In the genomic region with DNA sequence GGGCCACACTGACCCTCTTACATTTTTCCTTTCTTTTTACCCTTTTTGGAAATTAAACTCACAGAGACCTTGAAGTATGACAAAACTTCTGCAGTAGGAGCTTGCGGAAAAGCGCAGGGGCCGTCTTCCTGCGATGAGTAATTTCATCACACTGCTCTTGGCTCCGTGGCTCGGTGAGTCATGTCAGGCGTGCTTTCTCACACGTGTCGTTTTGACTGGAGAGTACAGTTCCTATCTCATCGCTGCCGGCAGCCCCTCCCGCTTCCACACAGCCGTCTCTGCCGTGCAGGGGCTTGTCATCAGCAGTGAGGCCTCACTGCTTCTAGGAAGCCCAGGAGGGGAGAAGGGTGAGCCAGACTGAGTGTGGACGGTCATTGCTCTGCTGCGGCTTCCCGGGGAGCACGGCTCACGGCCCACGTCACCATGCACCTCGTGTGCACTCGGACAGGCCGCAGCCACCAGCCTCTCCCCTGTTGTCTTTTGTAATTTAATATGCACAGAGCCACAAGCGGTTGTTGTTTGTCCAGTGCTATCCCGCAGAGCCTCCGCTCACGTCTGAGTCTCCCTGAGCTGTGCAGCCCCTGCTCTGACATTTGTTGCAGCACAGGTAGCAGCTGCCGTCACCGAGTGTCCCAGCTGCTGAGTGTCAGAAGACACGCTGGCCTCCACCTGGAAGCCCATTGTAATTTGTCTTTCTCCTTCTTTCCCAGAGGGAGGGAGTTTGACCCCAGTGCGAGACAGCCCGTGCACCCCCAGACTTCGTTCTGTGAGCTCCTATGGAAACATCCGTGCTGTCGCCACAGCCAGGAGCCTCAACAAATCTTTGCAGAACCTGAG, we compare ENCODE assay signal across 8 cellular contexts.
DNase-seq lines count a peak whose midpoint lies in the region; ATAC-seq and TF ChIP-seq lines count a peak whose summit lies in the region.

No MANE protein-coding gene starts in this region.

- intact Hi-C loops in left ventricle myocardium inferior (cut with micrococcal nuclease): no loop called here

- H3K4me3 Mint-ChIP-seq in activated naive CD4-positive, alpha-beta T cell treated with anti-CD3 and anti-CD28 coated beads, Interleukin-2, amount 50 U/mL, for 24 hours: peak overlapping the region; percentile 71

- H3K4me3 ChIP-seq in left ventricle myocardium inferior: peak overlapping the region; percentile 9

- H3K9me3 Mint-ChIP-seq in activated naive CD4-positive, alpha-beta T cell treated with anti-CD3 and anti-CD28 coated beads, Interleukin-2, amount 50 U/mL, for 24 hours: no peaks in the 10 kb centered on the region

- peak; percentile 63 for ATAC-seq in HG03457 (IDR thresholded peaks at IDR 0.05; ENCODE audit: unreplicated experiment)

- H3K27me3 ChIP-seq in left ventricle myocardium inferior (ENCODE audit: low read depth): no peaks in the 10 kb centered on the region

- peak overlapping the region; percentile 91 for H3K27ac Mint-ChIP-seq in activated naive CD4-positive, alpha-beta T cell treated with anti-CD3 and anti-CD28 coated beads, Interleukin-2, amount 50 U/mL, for 24 hours

- peaks cover 28% of the 10 kb centered on the region for H3K36me3 Mint-ChIP-seq in activated naive CD4-positive, alpha-beta T cell treated with anti-CD3 and anti-CD28 coated beads, Interleukin-2, amount 50 U/mL, for 24 hours

- peaks cover 30% of the 10 kb centered on the region for H3K36me3 ChIP-seq in left ventricle myocardium inferior

- no peak for TF ChIP-seq CTCF in left ventricle myocardium inferior (IDR thresholded peaks at IDR 0.05; ENCODE audit: borderline replicate concordance)

- peak; percentile 43 for TF ChIP-seq POLR2A in GM19099 (IDR thresholded peaks at IDR 0.05; ENCODE audit: extremely low read depth, insufficient read length, low read depth)

- H3K9me3 ChIP-seq in left ventricle myocardium inferior (replicated peaks): no peaks in the 10 kb centered on the region

- DNase-seq in SKM-1 (lab: John Stamatoyannopoulos, UW; ENCODE audit: unreplicated experiment): peak; percentile 34
- DNase-seq in left ventricle myocardium inferior: peak; percentile 73
- peak; percentile 75 to 78 for DNase-seq in stimulated activated CD4-positive, alpha-beta T cell treated with anti-CD3 and anti-CD28 coated beads, Interleukin-15, amount 100 ng/mL, for 1 hour (ENCODE audit: low read depth in 1 of 2, low spot score in 1 of 2)
- no peak for DNase-seq in NCI-H2227 treated with DMSO at 0.1 percent for 48 hours (lab: John Stamatoyannopoulos, UW)
- no peak for DNase-seq in C1 segment of cervical spinal cord (lab: John Stamatoyannopoulos, UW)

- H3K27me3 Mint-ChIP-seq in activated naive CD4-positive, alpha-beta T cell treated with anti-CD3 and anti-CD28 coated beads, Interleukin-2, amount 50 U/mL, for 24 hours: no peaks in the 10 kb centered on the region

- peak overlapping the region; percentile 61 for H3K27ac ChIP-seq in left ventricle myocardium inferior (replicated peaks)

- H3K4me1 ChIP-seq in left ventricle myocardium inferior: peaks cover 27% of the 10 kb centered on the region

- peaks cover 66% of the 10 kb centered on the region for H3K4me1 Mint-ChIP-seq in activated naive CD4-positive, alpha-beta T cell treated with anti-CD3 and anti-CD28 coated beads, Interleukin-2, amount 50 U/mL, for 24 hours

Comparison
In these comparisons a context has a peak if more than half of its experiments do, and no peak if none do; other contexts are left out.
1. DNase-seq: peak in SKM-1 (single experiment), left ventricle myocardium inferior (single experiment) and stimulated activated CD4-positive, alpha-beta T cell treated with anti-CD3 and anti-CD28 coated beads, Interleukin-15, amount 100 ng/mL, for 1 hour (2 of 2); none in NCI-H2227 treated with DMSO at 0.1 percent for 48 hours (single experiment) and C1 segment of cervical spinal cord (0 of 14).